Comparison of ENCODE assay signal across 25 cellular contexts in genomic region chr11:85295872-85296271, GRCh38.
"Had no signal": no experiment of that assay in that cellular context is flagged by ENCODE, and none has a peak within 500 bp of the region (broad histone marks: within the 10 kb centered on the region; RNA-seq: fewer than 3 reads in every experiment).

No MANE protein-coding gene starts in this region.

- H3K36me3 ChIP-seq: colonic mucosa, esophagus squamous epithelium, gastrocnemius medialis, heart right ventricle, left lung, lower lobe of right lung had no signal

- DNase-seq: colonic mucosa; cortex of kidney; effector CD8-positive, alpha-beta T cell; effector memory CD8-positive, alpha-beta T cell; endodermal cell; erythroblast; esophagus squamous epithelium; foreskin fibroblast; foreskin melanocyte; gastrocnemius medialis; glutamatergic neuron; head of caudate nucleus; heart right ventricle; hippocampal formation; left cardiac atrium; left lung; left ventricle myocardium superior; lower lobe of right lung; mesenchymal stem cell; mucosa of descending colon had no signal

- H3K4me1 ChIP-seq: colonic mucosa, esophagus squamous epithelium, left lung, lower lobe of right lung had no signal

- H3K9me3 ChIP-seq: colonic mucosa, esophagus squamous epithelium, gastrocnemius medialis, heart right ventricle, left lung, lower lobe of right lung, mucosa of descending colon had no signal

- H3K4me3 ChIP-seq: colonic mucosa, esophagus squamous epithelium, gastrocnemius medialis, heart right ventricle, left lung, lower lobe of right lung, mucosa of descending colon had no signal

- H3K27ac ChIP-seq: colonic mucosa, epithelial cell of prostate, esophagus squamous epithelium, gastrocnemius medialis, heart right ventricle, left lung, lower lobe of right lung had no signal

- FAIRE-seq: endometrium, islet of Langerhans, keratinocyte had no signal

- ATAC-seq: effector memory CD8-positive, alpha-beta T cell; esophagus mucosa; gastrocnemius medialis; heart right ventricle; left cardiac atrium; left lung; left ventricle myocardium superior; lower lobe of right lung; mucosa of descending colon had no signal

- H3K27me3 ChIP-seq: colonic mucosa, esophagus squamous epithelium, gastrocnemius medialis, heart right ventricle, left lung had no signal
